In genomic region chr20:15831201-15831600, GRCh38 we compare ENCODE assay signal across 19 cellular contexts.
DNase-seq lines count a peak whose midpoint lies in the region; FAIRE-seq and TF ChIP-seq lines count a peak whose summit lies in the region.
"Had no signal": no experiment of that assay in that cellular context is flagged by ENCODE, and none has a peak within 500 bp of the region (broad histone marks: within the 10 kb centered on the region; RNA-seq: fewer than 3 reads in every experiment).

No MANE protein-coding gene starts in this region.

- no peak overlapping the region for H3K27ac ChIP-seq in breast epithelium
- no peak overlapping the region for H3K27ac ChIP-seq in keratinocyte (ENCODE audit: control insufficient read depth, insufficient read depth, low read length)
- no peak overlapping the region for H3K27ac ChIP-seq in H9 (ENCODE audit: insufficient read length, low read depth, low read length)
- H3K27ac ChIP-seq: 22Rv1 had no signal

- H3K4me1 ChIP-seq in breast epithelium (no peaks in the 10 kb centered on the region), keratinocyte (ENCODE audit: control insufficient read depth, extremely low read depth, insufficient read depth, low read length) (peaks cover 11% of the 10 kb centered on the region), H9 (ENCODE audit: insufficient read depth, low read length) (peaks cover 4% of the 10 kb centered on the region; the same call in 1 of the 2 replicates)

- H3K23ac ChIP-seq in H9 (ENCODE audit: insufficient read length, low read depth, low read length) = no peak overlapping the region

- no peak overlapping the region for H2AK5ac ChIP-seq in H9 (ENCODE audit: insufficient read length, low read length)

- no peak overlapping the region for H2BK5ac ChIP-seq in H9 (ENCODE audit: insufficient read length, low read length)

- no peak overlapping the region for H4K5ac ChIP-seq in H9 (ENCODE audit: insufficient read length, low read depth, low read length)

- no peak overlapping the region for H2AFZ ChIP-seq in keratinocyte (ENCODE audit: control insufficient read depth, low read length)
- no peak overlapping the region for H2AFZ ChIP-seq in H9 (ENCODE audit: low read length)

- H3K18ac ChIP-seq in H9 (ENCODE audit: insufficient read length, low read depth, low read length) = no peak overlapping the region

- H3T11ph ChIP-seq in H9 (ENCODE audit: low read length) = no peak overlapping the region

- DNase-seq in MCF 10A (ENCODE audit: unreplicated experiment) (peak; percentile 42), breast epithelium (ENCODE audit: low spot score in 2 of 2) (no peak), epithelial cell of esophagus (ENCODE audit: low read depth) (peak; percentile 80), keratinocyte (ENCODE audit: low read depth, low spot score) (peak; percentile 23), urothelium cell line (ENCODE audit: low spot score) (peak; percentile 11), H9 (no peak), glutamatergic neuron (no peak)
- DNase-seq in activated CD8-positive, alpha-beta memory T cell treated with anti-CD3 and anti-CD28 coated beads for 24 hours = no peak
- DNase-seq: CD8-positive, alpha-beta T cell; COR-L47; DMS153; DMS79 treated with DMSO at 0.1 percent for 48 hours; EL had no signal

- H3K14ac ChIP-seq in H9 (ENCODE audit: insufficient read depth, low read length) = no peak overlapping the region; the same call in 1 of the 2 replicates

- H3K4ac ChIP-seq in H9 (ENCODE audit: low read depth, low read length) = no peak overlapping the region

- no peak overlapping the region for H4K91ac ChIP-seq in H9 (ENCODE audit: insufficient read length, low read depth, low read length)

- no peaks in the 10 kb centered on the region for H3K79me1 ChIP-seq in H9 (ENCODE audit: insufficient read depth, low read depth, low read length, poor library complexity, severe bottlenecking)

- no peak for TF ChIP-seq POLR2A in breast epithelium (IDR thresholded peaks at IDR 0.05)

- H4K8ac ChIP-seq in H9 (replicated peaks; ENCODE audit: insufficient read length, low read depth, low read length) = no peak overlapping the region

- CTCF ChIA-PET in MCF 10A (lab: Yijun Ruan, JAX) = interaction anchor here (0.5 to 1.1 kb wide), 4 partner anchors 16 to 108 kb away, joined by 3 to 8 read pairs (median 3); no protein-coding TSS in a partner anchor

- TF ChIP-seq CTCF in MCF 10A (IDR thresholded peaks at IDR 0.05; ENCODE audit: unreplicated experiment) (no peak), breast epithelium (IDR thresholded peaks at IDR 0.05) (no peak), epithelial cell of esophagus (IDR thresholded peaks at IDR 0.05; ENCODE audit: insufficient read depth, low read depth, low read length, missing control alignments) (no peak), keratinocyte (optimal IDR thresholded peaks at IDR 0.05 in 1 of 3, IDR thresholded peaks at IDR 0.05 in 1 of 3, conservative IDR thresholded peaks at IDR 0.05 in 1 of 3; ENCODE audit: extremely low read depth in 1 of 3, insufficient read depth in 2 of 3, low read length in 3 of 3) (no peak), H9 (conservative IDR thresholded peaks at IDR 0.05) (no peak), glutamatergic neuron (IDR thresholded peaks at IDR 0.05; ENCODE audit: partially characterized antibody, unreplicated experiment) (no peak)

- H2BK15ac ChIP-seq in H9 (ENCODE audit: low read depth, low read length) = no peak overlapping the region

- H3K27me3 ChIP-seq in breast epithelium (no peaks in the 10 kb centered on the region), keratinocyte (ENCODE audit: control insufficient read depth, extremely low read depth, insufficient read depth, low read length) (no peaks in the 10 kb centered on the region), H9 (ENCODE audit: insufficient read depth, low read length) (no peaks in the 10 kb centered on the region)

- H3K9me3 ChIP-seq in breast epithelium (no peaks in the 10 kb centered on the region), keratinocyte (ENCODE audit: control insufficient read depth, low read depth, low read length) (no peaks in the 10 kb centered on the region), H9 (ENCODE audit: control insufficient read depth, low read depth, low read length) (no peaks in the 10 kb centered on the region)

- H3K36me3 Mint-ChIP-seq in MCF 10A (ENCODE audit: insufficient read depth, unreplicated experiment) (no peaks in the 10 kb centered on the region), H9 (ENCODE audit: insufficient read depth in 1 of 3, low read depth in 3 of 3) (no peaks in the 10 kb centered on the region; a peak in 1 of 7 replicates), glutamatergic neuron (ENCODE audit: unreplicated experiment) (no peaks in the 10 kb centered on the region)
- H3K36me3 Mint-ChIP-seq: CD14-positive monocyte; CD8-positive, alpha-beta T cell had no signal

- H3K4me3 ChIP-seq in breast epithelium = no peak overlapping the region
- no peak overlapping the region for H3K4me3 ChIP-seq in epithelial cell of esophagus (ENCODE audit: low read length)
- H3K4me3 ChIP-seq in keratinocyte (ENCODE audit: control insufficient read depth in 2 of 3, extremely low read depth in 1 of 3, insufficient read depth in 2 of 3, low read depth in 1 of 3, low read length in 3 of 3) = no peak overlapping the region

- H3K36me3 ChIP-seq in breast epithelium = no peaks in the 10 kb centered on the region
- no peaks in the 10 kb centered on the region for H3K36me3 ChIP-seq in keratinocyte (ENCODE audit: control insufficient read depth in 2 of 2, extremely low read depth in 1 of 2, insufficient read depth in 2 of 2, low read length in 2 of 2)

- no TSS peak for BruUV-seq in MCF 10A (replicated peaks; lab: Mats Ljungman, UMichigan)

- H3K4me1 Mint-ChIP-seq in MCF 10A (ENCODE audit: insufficient read depth, unreplicated experiment) = peaks cover 7% of the 10 kb centered on the region
- H3K4me1 Mint-ChIP-seq in H9 = peaks cover 22% of the 10 kb centered on the region in 2 experiments
- H3K4me1 Mint-ChIP-seq in glutamatergic neuron (ENCODE audit: low read depth, unreplicated experiment) = peaks cover 20% of the 10 kb centered on the region
- H3K4me1 Mint-ChIP-seq: CD14-positive monocyte had no signal

- no peak overlapping the region for H3K56ac ChIP-seq in H9 (ENCODE audit: insufficient read length, low read depth, low read length)

- no peaks in the 10 kb centered on the region for H3K23me2 ChIP-seq in H9 (ENCODE audit: insufficient read length, low read depth, low read length, poor library complexity, severe bottlenecking)

- dilution Hi-C loops in keratinocyte (cut with MboI; ENCODE audit: extremely low pct_ligation_motif_present, low sequenced_read_pairs) = no loop called here

- peak; percentile 85 for FAIRE-seq in keratinocyte (lab: Jason Lieb, UNC)
- FAIRE-seq in urothelium cell line (lab: Jason Lieb, UNC) = no peak
- FAIRE-seq: D721Med, G401.6, GM12891, GM19239 had no signal

- H3K9me1 ChIP-seq in keratinocyte (ENCODE audit: control insufficient read depth, extremely low read depth, insufficient read depth, low read length) = no peaks in the 10 kb centered on the region

- no peak overlapping the region for H3K27ac Mint-ChIP-seq in MCF 10A (ENCODE audit: low read depth, unreplicated experiment)
- no peak overlapping the region for H3K27ac Mint-ChIP-seq in H9
- no peak overlapping the region for H3K27ac Mint-ChIP-seq in glutamatergic neuron (ENCODE audit: unreplicated experiment)
- H3K27ac Mint-ChIP-seq: CD14-positive monocyte; CD8-positive, alpha-beta T cell had no signal

- H3K27me3 Mint-ChIP-seq in MCF 10A (ENCODE audit: insufficient read depth, unreplicated experiment) (no peaks in the 10 kb centered on the region), H9 (ENCODE audit: low read depth) (no peaks in the 10 kb centered on the region), glutamatergic neuron (ENCODE audit: unreplicated experiment) (no peaks in the 10 kb centered on the region)

- no peak overlapping the region for H3K9ac ChIP-seq in keratinocyte (ENCODE audit: control insufficient read depth, extremely low read depth, insufficient read depth, low read length)
- H3K9ac ChIP-seq in H9 (ENCODE audit: extremely low read depth, insufficient read length, low read length) = no peak overlapping the region

- H4K20me1 ChIP-seq in keratinocyte (ENCODE audit: control insufficient read depth, extremely low read depth, insufficient read depth, low read length) = no peaks in the 10 kb centered on the region
- no peaks in the 10 kb centered on the region for H4K20me1 ChIP-seq in H9 (ENCODE audit: control insufficient read depth, insufficient read depth, insufficient read length)

- intact Hi-C loops in MCF 10A (cut with micrococcal nuclease) = no loop called here
- intact Hi-C loops in breast epithelium (cut with DNase I; ENCODE audit: low total_unique reads) = no loop called here

- POLR2A ChIA-PET in MCF 10A (lab: Yijun Ruan, JAX) = interaction anchor here (0.9 to 1.8 kb wide), 4 partner anchors 12 to 96 kb away, joined by 3 to 6 read pairs (median 4); no protein-coding TSS in a partner anchor

- no peak overlapping the region for H2BK20ac ChIP-seq in H9 (ENCODE audit: low read depth, low read length, poor library complexity, severe bottlenecking)

- no peak overlapping the region for H3K4me2 ChIP-seq in keratinocyte (ENCODE audit: control insufficient read depth, extremely low read depth, insufficient read depth, low read depth, low read length)
- no peak overlapping the region for H3K4me2 ChIP-seq in H9 (ENCODE audit: insufficient read depth, insufficient read length, low read length)

- H2BK12ac ChIP-seq in H9 (ENCODE audit: insufficient read length, low read depth, low read length) = no peak overlapping the region

- H3K4me3 Mint-ChIP-seq in MCF 10A (ENCODE audit: unreplicated experiment) (no peak overlapping the region), H9 (no peak overlapping the region), glutamatergic neuron (ENCODE audit: unreplicated experiment) (no peak overlapping the region)
- H3K4me3 Mint-ChIP-seq: CD8-positive, alpha-beta T cell had no signal

- H3K79me2 ChIP-seq in keratinocyte (ENCODE audit: control insufficient read depth, insufficient read depth, low read length) (no peaks in the 10 kb centered on the region), H9 (ENCODE audit: insufficient read depth, low read length) (no peaks in the 10 kb centered on the region)

- no peak overlapping the region for H2BK120ac ChIP-seq in H9 (ENCODE audit: low read depth, low read length, poor library complexity, severe bottlenecking)

- peaks cover 7% of the 10 kb centered on the region for H3K9me3 Mint-ChIP-seq in MCF 10A (ENCODE audit: unreplicated experiment)
- H3K9me3 Mint-ChIP-seq in H9 = no peaks in the 10 kb centered on the region
- no peaks in the 10 kb centered on the region for H3K9me3 Mint-ChIP-seq in glutamatergic neuron (ENCODE audit: unreplicated experiment)
- H3K9me3 Mint-ChIP-seq: CD14-positive monocyte had no signal

Comparison
In these comparisons a context has a peak if more than half of its experiments do, and no peak if none do; other contexts are left out.
1. DNase-seq: peak in MCF 10A (single experiment), epithelial cell of esophagus (single experiment), keratinocyte (single experiment) and urothelium cell line (single experiment); none in breast epithelium (0 of 2), H9 (single experiment), glutamatergic neuron (single experiment) and activated CD8-positive, alpha-beta memory T cell treated with anti-CD3 and anti-CD28 coated beads for 24 hours (single experiment).